ENCODE assay signal across 19 cellular contexts in the genomic region with DNA sequence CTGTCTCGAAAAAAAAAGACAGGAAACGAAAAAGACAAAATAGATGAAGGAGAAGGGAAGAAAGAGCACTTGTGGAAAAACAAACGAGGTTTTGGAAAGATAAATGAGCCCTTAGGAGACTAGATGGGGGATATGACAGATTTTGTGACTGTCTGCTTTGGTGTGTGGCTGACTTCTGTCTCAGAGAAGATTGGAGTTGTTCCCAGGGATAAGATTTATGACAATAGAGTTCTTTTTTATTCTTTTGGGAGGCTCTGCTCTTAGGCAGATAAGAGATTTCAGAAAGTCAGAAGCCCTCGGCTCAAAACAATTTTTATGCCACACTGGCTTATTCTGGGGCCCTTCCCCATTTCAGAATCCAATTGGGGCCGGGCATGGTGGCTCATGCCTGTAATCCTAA.
DNase-seq lines count a peak whose midpoint lies in the region; ATAC-seq, FAIRE-seq and TF ChIP-seq lines count a peak whose summit lies in the region.
"Had no signal": no experiment of that assay in that cellular context is flagged by ENCODE, and none has a peak within 500 bp of the region (broad histone marks: within the 10 kb centered on the region; RNA-seq: fewer than 3 reads in every experiment).

No MANE protein-coding gene starts in this region.

- SMC1A ChIA-PET in GM12878 (lab: Charles Lee; ENCODE audit: uncharacterized antibody, unreplicated experiment): interaction anchor here (0.6 to 8.8 kb wide), 5 partner anchors 14 to 334 kb away, joined by 3 to 139 read pairs (median 3); no protein-coding TSS in a partner anchor

- no peak overlapping the region for H3K9ac ChIP-seq in GM12878 (ENCODE audit: control insufficient read depth, insufficient read depth, low read length)
- H3K9ac ChIP-seq: KMS-11 had no signal

- intact Hi-C loops in GM12878 (cut with micrococcal nuclease; ENCODE audit: unreplicated experiment): loop anchor here (1.0 to 5.0 kb wide), 4 partner anchors 15 to 425 kb away; partner anchors contain the start of gene ATF7IP2
- intact Hi-C loops in testis (cut with DNase I; ENCODE audit: low total_unique reads): no loop called here
- intact Hi-C loops in MCF 10A (cut with micrococcal nuclease): loop anchor here (5.0 kb wide), 1 partner anchor 425 kb away; no protein-coding TSS in a partner anchor

- no peaks in the 10 kb centered on the region for H4K20me1 ChIP-seq in GM12878 (ENCODE audit: control insufficient read depth, insufficient read depth)

- no peak overlapping the region for H2AFZ ChIP-seq in GM12878 (ENCODE audit: control insufficient read depth, low read depth, low read length)

- H3K9me3 ChIP-seq in GM12878 (replicated peaks; ENCODE audit: control insufficient read depth, insufficient read depth, low read length): no peaks in the 10 kb centered on the region; the same call in 1 of the 3 replicates
- H3K9me3 ChIP-seq in testis: no peaks in the 10 kb centered on the region

- H3K79me2 ChIP-seq in GM12878 (ENCODE audit: control insufficient read depth, insufficient read depth, low read length): no peaks in the 10 kb centered on the region

- RAD21 ChIA-PET in GM12878 (lab: Charles Lee; ENCODE audit: unreplicated experiment): interaction anchor here (0.6 to 10.2 kb wide), 4 partner anchors 14 to 200 kb away, joined by 3 to 143 read pairs (median 48); no protein-coding TSS in a partner anchor

- H3K4me3 Mint-ChIP-seq in memory B cell (no peak overlapping the region), MCF 10A (ENCODE audit: unreplicated experiment) (no peak overlapping the region)
- H3K4me3 Mint-ChIP-seq in activated naive CD8-positive, alpha-beta T cell treated with anti-CD3 and anti-CD28 coated beads, Interleukin-2, amount 50 U/mL, for 24 hours: no peak overlapping the region

- H3K36me3 ChIP-seq in GM12878 (ENCODE audit: control insufficient read depth in 2 of 2, insufficient read depth in 2 of 2, low read length in 1 of 2) (no peaks in the 10 kb centered on the region), testis (ENCODE audit: low read depth, missing control alignments) (no peaks in the 10 kb centered on the region)

- no peak overlapping the region for H3K4me2 ChIP-seq in GM12878 (ENCODE audit: control insufficient read depth, insufficient read depth)

- in situ Hi-C loops in GM12878 (cut with MboI): loop anchor here (5.0 to 25.0 kb wide), 3 partner anchors 195 to 575 kb away; partner anchors contain the start of genes CIITA and NUBP1

- H3K27ac Mint-ChIP-seq in memory B cell (peak overlapping the region; percentile 68), MCF 10A (ENCODE audit: low read depth, unreplicated experiment) (no peak overlapping the region)
- H3K27ac Mint-ChIP-seq in activated naive CD8-positive, alpha-beta T cell treated with anti-CD3 and anti-CD28 coated beads, Interleukin-2, amount 50 U/mL, for 24 hours: no peak overlapping the region

- H3K36me3 Mint-ChIP-seq in memory B cell (no peaks in the 10 kb centered on the region), MCF 10A (ENCODE audit: insufficient read depth, unreplicated experiment) (peaks cover 5% of the 10 kb centered on the region)
- H3K36me3 Mint-ChIP-seq in activated naive CD8-positive, alpha-beta T cell treated with anti-CD3 and anti-CD28 coated beads, Interleukin-2, amount 50 U/mL, for 24 hours (ENCODE audit: low read depth): no peaks in the 10 kb centered on the region

- TF ChIP-seq POLR2A in GM12878 (IDR thresholded peaks at IDR 0.05; ENCODE audit: low read depth, low read length) (no peak), testis (IDR thresholded peaks at IDR 0.05) (no peak), GM18505 (IDR thresholded peaks at IDR 0.05; ENCODE audit: borderline replicate concordance, extremely low read depth, insufficient read depth, insufficient read length) (no peak)

- peak overlapping the region; percentile 6; the same call in 1 of the 2 replicates for H3K27ac ChIP-seq in GM12878 (ENCODE audit: control insufficient read depth, insufficient read depth)
- H3K27ac ChIP-seq in testis: peak overlapping the region; percentile 12 to 72
- H3K27ac ChIP-seq: C4-2B, KMS-11 had no signal

- 63% methylated on average over 5 of the region's 5 CpGs for WGBS in GM12878 (ENCODE audit: insufficient coverage, insufficient replicate concordance, low lambda C conversion rate, missing lambda C conversion rate)
- 38 to 60% methylated on average over 5 of the region's 5 CpGs for WGBS in testis, 2 donors

- TF ChIP-seq RAD21 in GM12878 (IDR thresholded peaks at IDR 0.05; ENCODE audit: insufficient read depth, low read depth, low read length): no peak

- no peak for TF ChIP-seq EP300 in GM12878 (IDR thresholded peaks at IDR 0.05; ENCODE audit: borderline replicate concordance in 1 of 2, control insufficient read depth in 1 of 2, low read depth in 2 of 2, low read length in 2 of 2)

- FAIRE-seq in GM12878 (lab: Jason Lieb, UNC): no peak
- FAIRE-seq: GM12891, H1 had no signal

- BruUV-seq in GM12878 (replicated peaks; lab: Mats Ljungman, UMichigan) (no TSS peak), MCF 10A (replicated peaks; lab: Mats Ljungman, UMichigan) (no TSS peak)

- TF ChIP-seq CTCF in GM12878 (IDR thresholded peaks at IDR 0.05 in 2 of 3, conservative IDR thresholded peaks at IDR 0.05 in 1 of 3; ENCODE audit: control insufficient read depth in 2 of 3, extremely low read depth in 1 of 3, insufficient read depth in 1 of 3, low read depth in 3 of 3, low read length in 3 of 3): no peak
- no peak for TF ChIP-seq CTCF in testis (IDR thresholded peaks at IDR 0.05)
- no peak for TF ChIP-seq CTCF in MCF 10A (IDR thresholded peaks at IDR 0.05; ENCODE audit: unreplicated experiment)

- no peaks in the 10 kb centered on the region for H3K27me3 Mint-ChIP-seq in memory B cell
- no peaks in the 10 kb centered on the region for H3K27me3 Mint-ChIP-seq in activated naive CD8-positive, alpha-beta T cell treated with anti-CD3 and anti-CD28 coated beads, Interleukin-2, amount 50 U/mL, for 24 hours
- H3K27me3 Mint-ChIP-seq in MCF 10A (ENCODE audit: insufficient read depth, unreplicated experiment): no peaks in the 10 kb centered on the region

- H3K4me1 Mint-ChIP-seq in memory B cell (peaks cover 16% of the 10 kb centered on the region), MCF 10A (ENCODE audit: insufficient read depth, unreplicated experiment) (peaks cover 13% of the 10 kb centered on the region)
- peaks cover 9% of the 10 kb centered on the region for H3K4me1 Mint-ChIP-seq in activated naive CD8-positive, alpha-beta T cell treated with anti-CD3 and anti-CD28 coated beads, Interleukin-2, amount 50 U/mL, for 24 hours

- H3K4me3 ChIP-seq in GM08714 (ENCODE audit: low read length) (peak overlapping the region; percentile 33; the same call in 1 of the 2 replicates), GM12878 (no peak overlapping the region), testis (no peak overlapping the region)

- POLR2A ChIA-PET in GM12878 (lab: Charles Lee) (interaction anchor here (0.6 to 0.8 kb wide), 2 partner anchors 1042 to 1057 kb away, joined by 3 read pairs; no protein-coding TSS in a partner anchor), MCF 10A (lab: Yijun Ruan, JAX) (no interaction called here)

- CTCF ChIA-PET in GM12878 (lab: Yijun Ruan, JAX) (interaction anchor here (0.6 to 13.8 kb wide), 7 partner anchors 14 to 473 kb away, joined by 3 to 196 read pairs (median 3); no protein-coding TSS in a partner anchor), MCF 10A (lab: Yijun Ruan, JAX) (interaction anchor here (0.8 to 8.5 kb wide), 3 partner anchors 55 to 198 kb away, joined by 3 to 200 read pairs (median 4); no protein-coding TSS in a partner anchor)

- H3K9me3 Mint-ChIP-seq in memory B cell: no peaks in the 10 kb centered on the region
- no peaks in the 10 kb centered on the region for H3K9me3 Mint-ChIP-seq in activated naive CD8-positive, alpha-beta T cell treated with anti-CD3 and anti-CD28 coated beads, Interleukin-2, amount 50 U/mL, for 24 hours
- H3K9me3 Mint-ChIP-seq in MCF 10A (ENCODE audit: unreplicated experiment): no peaks in the 10 kb centered on the region

- ATAC-seq in GM12878 (no peak), memory B cell (ENCODE audit: low read depth) (no peak), GM18505 (IDR thresholded peaks at IDR 0.05; ENCODE audit: unreplicated experiment) (no peak)
- ATAC-seq in activated naive CD8-positive, alpha-beta T cell treated with anti-CD3 and anti-CD28 coated beads, Interleukin-2, amount 50 U/mL, for 24 hours: no peak
- ATAC-seq: HCT116, Right ventricle myocardium inferior had no signal

- H3K27me3 ChIP-seq in GM12878 (replicated peaks in 1 of 2; ENCODE audit: control insufficient read depth in 2 of 2, insufficient read depth in 2 of 2, low read length in 1 of 2) (no peaks in the 10 kb centered on the region), testis (no peaks in the 10 kb centered on the region)

- DNase-seq in GM12878 (ENCODE audit: low read depth, low spot score) (no peak), memory B cell (ENCODE audit: low spot score in 2 of 2) (no peak), testis (peak; percentile 16), MCF 10A (ENCODE audit: unreplicated experiment) (no peak)
- DNase-seq in activated naive CD8-positive, alpha-beta T cell treated with anti-CD3 and anti-CD28 coated beads, Interleukin-2, amount 50 U/mL, for 24 hours: no peak
- DNase-seq: MV-4-11, NCI-H1694, NCI-H2081 treated with DMSO at 0.1 percent for 48 hours, NCI-H446, NCI-H526, SW 1271 had no signal

- H3K4me1 ChIP-seq in GM12878 (ENCODE audit: control insufficient read depth, insufficient read depth, low read length): peaks cover 27% of the 10 kb centered on the region
- H3K4me1 ChIP-seq in testis: no peaks in the 10 kb centered on the region

TF ChIP-seq in GM12878, 131 proteins besides CTCF, POLR2A, EP300 and RAD21 (continues in another document):
- TF ChIP-seq, protein P1, sequence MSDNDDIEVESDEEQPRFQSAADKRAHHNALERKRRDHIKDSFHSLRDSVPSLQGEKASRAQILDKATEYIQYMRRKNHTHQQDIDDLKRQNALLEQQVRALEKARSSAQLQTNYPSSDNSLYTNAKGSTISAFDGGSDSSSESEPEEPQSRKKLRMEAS (IDR thresholded peaks at IDR 0.05; ENCODE audit: low read depth, low read length): no peak
- TF ChIP-seq CHD2 (IDR thresholded peaks at IDR 0.05; ENCODE audit: borderline replicate concordance, low read depth, low read length) (no peak), ATF3 (IDR thresholded peaks at IDR 0.05; ENCODE audit: borderline replicate concordance, extremely low read depth, low read depth, low read length) (no peak), CBFB (IDR thresholded peaks at IDR 0.05; ENCODE audit: low read depth) (no peak), NFIC (IDR thresholded peaks at IDR 0.05; ENCODE audit: low read depth, low read length) (no peak), MYB (IDR thresholded peaks at IDR 0.05; ENCODE audit: borderline replicate concordance, low read depth, low read length) (no peak), TCF3 (IDR thresholded peaks at IDR 0.05; ENCODE audit: borderline replicate concordance, insufficient read depth, low read depth, low read length) (no peak), NR2F1 (conservative IDR thresholded peaks at IDR 0.05) (no peak), TCF12 (IDR thresholded peaks at IDR 0.05; ENCODE audit: low read depth, low read length) (no peak)
